28 cellular contexts compared by ENCODE assay signal in genomic region chr20:51710503-51710902, GRCh38. TPM values are rescaled to one million over a fixed set of nuclear protein-coding genes. Genes with fewer than 3 reads are reported as not detected.
DNase-seq lines count a peak whose midpoint lies in the region; ATAC-seq and TF ChIP-seq lines count a peak whose summit lies in the region.
"Had no signal": no experiment of that assay in that cellular context is flagged by ENCODE, and none has a peak within 500 bp of the region (broad histone marks: within the 10 kb centered on the region; RNA-seq: fewer than 3 reads in every experiment).

No MANE protein-coding gene starts in this region.

- no peaks in the 10 kb centered on the region for H3K27me3 ChIP-seq in endodermal cell (ENCODE audit: control insufficient read depth, insufficient read depth, low read length, poor library complexity, severe bottlenecking)
- H3K27me3 ChIP-seq: gastrocnemius medialis, sigmoid colon, upper lobe of right lung had no signal

- DNase-seq in activated effector memory CD4-positive, alpha-beta T cell treated with anti-CD3 and anti-CD28 coated beads, Interleukin-2, amount 50 U/mL, for 16 hours: peak; percentile 12
- no peak for DNase-seq in activated effector memory CD4-positive, alpha-beta T cell treated with Interleukin-2 at 50 U/mL for 16 hours
- DNase-seq in endodermal cell (no peak), neural crest cell (ENCODE audit: low read depth, low spot score) (no peak), NOMO-1 (lab: John Stamatoyannopoulos, UW; ENCODE audit: unreplicated experiment in 2 of 2) (no peak), NCI-H146 (lab: John Stamatoyannopoulos, UW) (no peak)
- DNase-seq: activated CD8-positive, alpha-beta T cell treated with anti-CD3 and anti-CD28 coated beads, Interleukin-2, amount 10 ng/mL, durations not matched to agents 7 days and 5 days; activated naive CD8-positive, alpha-beta T cell treated with anti-CD3 and anti-CD28 coated beads for 36 hours; CD4-positive, CD25-positive, alpha-beta regulatory T cell; central memory CD4-positive, alpha-beta T cell; dermis blood vessel endothelial cell; gastrocnemius medialis; hippocampal formation; Karpas-422; naive thymus-derived CD8-positive, alpha-beta T cell; NCI-H1417 treated with DMSO at 0.1 percent for 48 hours; NCI-H446; sigmoid colon; stimulated activated CD4-positive, alpha-beta T cell treated with anti-CD3 and anti-CD28 coated beads, Interleukin-4, amount 100 ng/mL, for 24 hours; substantia nigra; T-helper 2 cell; upper lobe of right lung had no signal

- H3K27ac Mint-ChIP-seq in endodermal cell (peak overlapping the region; percentile 24), neural crest cell (ENCODE audit: unreplicated experiment) (peak overlapping the region; percentile 91)
- H3K27ac Mint-ChIP-seq: activated CD8-positive, alpha-beta T cell treated with anti-CD3 and anti-CD28 coated beads, Interleukin-2, amount 10 ng/mL, durations not matched to agents 7 days and 5 days; activated naive CD8-positive, alpha-beta T cell treated with anti-CD3 and anti-CD28 coated beads for 36 hours; CD4-positive, CD25-positive, alpha-beta regulatory T cell; naive thymus-derived CD8-positive, alpha-beta T cell; stimulated activated effector memory CD8-positive, alpha-beta T cell treated with anti-CD3 and anti-CD28 coated beads, Interleukin-12 subunit alpha, Interleukin-12 subunit beta, amount 100 ng/mL, for 72 hours had no signal

- no peak overlapping the region for H3K9ac ChIP-seq in endodermal cell (ENCODE audit: extremely low read depth, low read length, poor library complexity, severe bottlenecking)
- H3K9ac ChIP-seq: parathyroid adenoma had no signal

- TF ChIP-seq CTCF in endodermal cell (conservative IDR thresholded peaks at IDR 0.05) (no peak), neural crest cell (conservative IDR thresholded peaks at IDR 0.05) (no peak)

- H3K9me3 ChIP-seq in endodermal cell (ENCODE audit: control insufficient read depth, low read length): no peaks in the 10 kb centered on the region
- H3K9me3 ChIP-seq: gastrocnemius medialis, sigmoid colon, upper lobe of right lung had no signal

- H3K36me3 Mint-ChIP-seq in endodermal cell (ENCODE audit: low read depth) (peaks cover 33% of the 10 kb centered on the region), neural crest cell (ENCODE audit: low read depth) (peaks cover 2% of the 10 kb centered on the region)
- H3K36me3 Mint-ChIP-seq: activated naive CD8-positive, alpha-beta T cell treated with anti-CD3 and anti-CD28 coated beads for 36 hours; CD4-positive, CD25-positive, alpha-beta regulatory T cell; naive thymus-derived CD8-positive, alpha-beta T cell; stimulated activated effector memory CD8-positive, alpha-beta T cell treated with anti-CD3 and anti-CD28 coated beads, Interleukin-12 subunit alpha, Interleukin-12 subunit beta, amount 100 ng/mL, for 72 hours had no signal

- peaks cover 57% of the 10 kb centered on the region for H3K4me1 Mint-ChIP-seq in endodermal cell
- peaks cover 43% of the 10 kb centered on the region for H3K4me1 Mint-ChIP-seq in neural crest cell
- H3K4me1 Mint-ChIP-seq: CD4-positive, CD25-positive, alpha-beta regulatory T cell had no signal

- peaks cover 4% of the 10 kb centered on the region for H3K27me3 Mint-ChIP-seq in endodermal cell (ENCODE audit: insufficient read depth)
- no peaks in the 10 kb centered on the region for H3K27me3 Mint-ChIP-seq in neural crest cell (ENCODE audit: low read depth)

- ATAC-seq in GM18861 (IDR thresholded peaks at IDR 0.05; ENCODE audit: unreplicated experiment): no peak
- ATAC-seq in HG03139 (IDR thresholded peaks at IDR 0.05; ENCODE audit: unreplicated experiment): no peak
- ATAC-seq: activated CD8-positive, alpha-beta T cell treated with anti-CD3 and anti-CD28 coated beads, Interleukin-2, amount 10 ng/mL, durations not matched to agents 7 days and 5 days; gastrocnemius medialis; naive thymus-derived CD8-positive, alpha-beta T cell; Right ventricle myocardium inferior; stimulated activated effector memory CD8-positive, alpha-beta T cell treated with anti-CD3 and anti-CD28 coated beads, Interleukin-12 subunit alpha, Interleukin-12 subunit beta, amount 100 ng/mL, for 72 hours; upper lobe of right lung had no signal

- peaks cover 7% of the 10 kb centered on the region for H3K36me3 ChIP-seq in endodermal cell (ENCODE audit: control insufficient read depth, insufficient read depth, low read length)
- H3K36me3 ChIP-seq: gastrocnemius medialis, upper lobe of right lung had no signal

- WGBS in endodermal cell (ENCODE audit: insufficient coverage in 1 of 2, insufficient read length in 1 of 2), 2 experiments: 30 to 39% methylated on average over 7 to 9 of the region's 9 CpGs

- H3K9me3 Mint-ChIP-seq in endodermal cell (no peaks in the 10 kb centered on the region), neural crest cell (no peaks in the 10 kb centered on the region)
- H3K9me3 Mint-ChIP-seq: activated naive CD8-positive, alpha-beta T cell treated with anti-CD3 and anti-CD28 coated beads for 36 hours; naive thymus-derived CD8-positive, alpha-beta T cell; stimulated activated effector memory CD8-positive, alpha-beta T cell treated with anti-CD3 and anti-CD28 coated beads, Interleukin-12 subunit alpha, Interleukin-12 subunit beta, amount 100 ng/mL, for 72 hours had no signal

- peak overlapping the region; percentile 62 for H3K27ac ChIP-seq in endodermal cell (ENCODE audit: low read depth, low read length)
- H3K27ac ChIP-seq: 22Rv1, gastrocnemius medialis, parathyroid adenoma, sigmoid colon, upper lobe of right lung had no signal

- peaks cover 19% of the 10 kb centered on the region for H3K4me1 ChIP-seq in endodermal cell (ENCODE audit: control insufficient read depth, insufficient read depth, low read length)
- H3K4me1 ChIP-seq: gastrocnemius medialis, sigmoid colon, upper lobe of right lung had no signal

- H3K4me3 Mint-ChIP-seq in endodermal cell: no peak overlapping the region
- peak overlapping the region; percentile 10 for H3K4me3 Mint-ChIP-seq in neural crest cell
- H3K4me3 Mint-ChIP-seq: activated CD8-positive, alpha-beta T cell treated with anti-CD3 and anti-CD28 coated beads, Interleukin-2, amount 10 ng/mL, durations not matched to agents 7 days and 5 days; activated naive CD8-positive, alpha-beta T cell treated with anti-CD3 and anti-CD28 coated beads for 36 hours; CD4-positive, CD25-positive, alpha-beta regulatory T cell; naive thymus-derived CD8-positive, alpha-beta T cell; stimulated activated effector memory CD8-positive, alpha-beta T cell treated with anti-CD3 and anti-CD28 coated beads, Interleukin-12 subunit alpha, Interleukin-12 subunit beta, amount 100 ng/mL, for 72 hours had no signal

- H3K4me3 ChIP-seq in endodermal cell (ENCODE audit: low read length): no peak overlapping the region
- H3K4me3 ChIP-seq: gastrocnemius medialis, sigmoid colon, upper lobe of right lung had no signal

RNA-seq across cellular contexts. Expression of gene ATP9A, which starts 57.7 kb away (rescaled TPM):
- total RNA-seq in endodermal cell (10 to 100 TPM; 26.7 to 27.9 TPM), neural crest cell (38.9 and 39.0 TPM in 2 replicates)
- 18.3 TPM for polyA plus RNA-seq in endodermal cell (2013, experiment 1 of 2)
- polyA plus RNA-seq in endodermal cell (2013, experiment 2 of 2): 17.1 TPM
- polyA plus RNA-seq: naive thymus-derived CD8-positive, alpha-beta T cell had no signal
